Comparison of ENCODE assay signal across 12 cellular contexts in the genomic region with DNA sequence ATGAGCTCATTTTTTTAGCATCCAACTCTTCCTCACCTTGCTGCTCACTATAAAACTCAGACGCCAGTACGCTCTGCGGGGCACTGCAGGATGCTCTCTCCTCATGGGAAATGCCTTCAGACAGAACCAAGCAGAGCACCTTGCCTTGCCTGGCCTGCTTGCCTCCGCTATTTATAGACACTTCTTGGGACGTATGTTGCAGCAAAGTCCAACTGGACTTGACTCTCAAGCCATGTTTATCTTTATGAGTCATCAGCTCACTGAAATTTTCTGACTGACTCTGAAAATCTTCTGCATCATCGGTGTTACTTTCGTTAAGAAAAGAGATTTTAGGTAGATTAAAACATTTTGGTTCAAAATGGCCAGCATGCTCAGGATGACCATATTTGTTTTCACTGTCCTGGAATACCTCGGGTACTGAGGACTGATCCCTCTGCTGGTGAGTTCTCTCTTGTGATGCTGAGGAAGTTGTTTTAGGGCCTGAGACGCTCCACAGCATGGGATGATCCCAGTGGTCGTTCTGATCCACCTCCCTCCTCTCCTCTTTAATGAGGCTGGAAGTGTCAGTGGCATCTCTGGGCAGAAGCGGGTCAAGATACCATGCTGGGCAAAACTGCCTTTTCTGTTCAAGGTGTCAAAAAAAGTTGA.
DNase-seq lines count a peak whose midpoint lies in the region; ATAC-seq and TF ChIP-seq lines count a peak whose summit lies in the region.
"Had no signal": no experiment of that assay in that cellular context is flagged by ENCODE, and none has a peak within 500 bp of the region (broad histone marks: within the 10 kb centered on the region; RNA-seq: fewer than 3 reads in every experiment).

No MANE protein-coding gene starts in this region.

- no peak for ATAC-seq in HG02938 (IDR thresholded peaks at IDR 0.05; ENCODE audit: unreplicated experiment)
- no peak for ATAC-seq in HG02678 (IDR thresholded peaks at IDR 0.05; ENCODE audit: unreplicated experiment)

- H3K4me3 ChIP-seq in AG04450 (ENCODE audit: low read depth, low read length) (no peak overlapping the region), epithelial cell of proximal tubule (ENCODE audit: low read depth, low read length) (no peak overlapping the region), mesendoderm (ENCODE audit: low read length) (no peak overlapping the region)

- CTCF ChIA-PET in AG04450 (lab: Charles Lee) = no interaction called here

- H3K4me1 Mint-ChIP-seq in immature natural killer cell = no peaks in the 10 kb centered on the region
- H3K4me1 Mint-ChIP-seq: activated naive CD8-positive, alpha-beta T cell treated with anti-CD3 and anti-CD28 coated beads, Interleukin-2, amount 10 ng/mL, durations not matched to agents 7 days and 5 days had no signal

- POLR2A ChIA-PET in AG04450 (lab: Yijun Ruan, JAX) = no interaction called here

- no peaks in the 10 kb centered on the region for H3K4me1 ChIP-seq in mesendoderm (ENCODE audit: control insufficient read depth, low read depth, low read length)

- H3K36me3 ChIP-seq in mesendoderm (ENCODE audit: control insufficient read depth, insufficient read depth, low read length) = no peaks in the 10 kb centered on the region

- H3K27ac ChIP-seq in AG04450 (ENCODE audit: low read depth, low read length) = no peak overlapping the region
- H3K27ac ChIP-seq in mesendoderm (ENCODE audit: low read depth, low read length) = no peak overlapping the region

- H3K27me3 ChIP-seq in AG04450 (ENCODE audit: control insufficient read depth, insufficient read depth, low read length) = no peaks in the 10 kb centered on the region
- H3K27me3 ChIP-seq in mesendoderm (ENCODE audit: insufficient read depth, low read length, poor library complexity) = no peaks in the 10 kb centered on the region

- H3K36me3 Mint-ChIP-seq in immature natural killer cell = peaks cover 29 to 65% (median 51%) of the 10 kb centered on the region in 3 donors
- H3K36me3 Mint-ChIP-seq: activated naive CD8-positive, alpha-beta T cell treated with anti-CD3 and anti-CD28 coated beads, Interleukin-2, amount 10 ng/mL, durations not matched to agents 7 days and 5 days had no signal

- no peak overlapping the region for H3K4me3 Mint-ChIP-seq in immature natural killer cell
- H3K4me3 Mint-ChIP-seq: activated naive CD8-positive, alpha-beta T cell treated with anti-CD3 and anti-CD28 coated beads, Interleukin-2, amount 10 ng/mL, durations not matched to agents 7 days and 5 days had no signal

- H3K4me2 ChIP-seq in mesendoderm (ENCODE audit: low read length) = no peak overlapping the region

- H3K27ac Mint-ChIP-seq in immature natural killer cell = no peak overlapping the region
- H3K27ac Mint-ChIP-seq: activated naive CD8-positive, alpha-beta T cell treated with anti-CD3 and anti-CD28 coated beads, Interleukin-2, amount 10 ng/mL, durations not matched to agents 7 days and 5 days had no signal

- no peak overlapping the region for H2AK5ac ChIP-seq in mesendoderm (ENCODE audit: low read length)

- no peak overlapping the region for H3K9ac ChIP-seq in mesendoderm (ENCODE audit: low read length)

- no peak overlapping the region for H4K5ac ChIP-seq in mesendoderm (ENCODE audit: low read length)

- no peaks in the 10 kb centered on the region for H3K9me3 Mint-ChIP-seq in immature natural killer cell
- H3K9me3 Mint-ChIP-seq: activated naive CD8-positive, alpha-beta T cell treated with anti-CD3 and anti-CD28 coated beads, Interleukin-2, amount 10 ng/mL, durations not matched to agents 7 days and 5 days had no signal

- no peak overlapping the region for H2BK5ac ChIP-seq in mesendoderm (ENCODE audit: low read length)

- H3K79me2 ChIP-seq in mesendoderm (ENCODE audit: control insufficient read depth, insufficient read depth, low read length) = no peaks in the 10 kb centered on the region

- H2BK120ac ChIP-seq in mesendoderm (ENCODE audit: low read depth, low read length) = no peak overlapping the region

- no peak overlapping the region for H3K4ac ChIP-seq in mesendoderm (ENCODE audit: low read depth, low read length)

- H3K79me1 ChIP-seq in mesendoderm (ENCODE audit: low read length) = no peaks in the 10 kb centered on the region

- no peak overlapping the region for H3K18ac ChIP-seq in mesendoderm (ENCODE audit: low read length)

- H4K8ac ChIP-seq in mesendoderm (ENCODE audit: low read depth, low read length) = no peak overlapping the region

- DNase-seq in AG04450 (ENCODE audit: low read depth, low spot score) (peak; percentile 32), M059J (ENCODE audit: low read depth) (peak; percentile 49), epithelial cell of proximal tubule (ENCODE audit: low read depth) (no peak), mesendoderm (peak; percentile 13), putamen (ENCODE audit: low spot score) (no peak), immature natural killer cell (no peak)
- DNase-seq: activated CD8-positive, alpha-beta memory T cell treated with anti-CD3 and anti-CD28 coated beads, Interleukin-2, amount 50 U/mL, for 48 hours; activated naive CD8-positive, alpha-beta T cell treated with anti-CD3 and anti-CD28 coated beads, Interleukin-2, amount 10 ng/mL, durations not matched to agents 7 days and 5 days; hypothalamus; MV-4-11 had no signal

- no peak overlapping the region for H2BK15ac ChIP-seq in mesendoderm (replicated peaks; ENCODE audit: low read depth)

- H3K9me3 ChIP-seq in AG04450 (ENCODE audit: control insufficient read depth, insufficient read depth, low read length) = no peaks in the 10 kb centered on the region

- WGBS in mesendoderm (ENCODE audit: extremely low coverage, insufficient coverage, low lambda C conversion rate) = no CpG with 5 or more reads among the region's 11 CpGs

- no peaks in the 10 kb centered on the region for H3K27me3 Mint-ChIP-seq in immature natural killer cell (ENCODE audit: low read depth in 3 of 3)
- H3K27me3 Mint-ChIP-seq: activated naive CD8-positive, alpha-beta T cell treated with anti-CD3 and anti-CD28 coated beads, Interleukin-2, amount 10 ng/mL, durations not matched to agents 7 days and 5 days had no signal

- TF ChIP-seq CTCF in AG04450 (IDR thresholded peaks at IDR 0.05; ENCODE audit: low read depth, low read length) = no peak
- TF ChIP-seq CTCF in epithelial cell of proximal tubule (conservative IDR thresholded peaks at IDR 0.05; ENCODE audit: low read depth, low read length) = peak; percentile 11

- H3K23ac ChIP-seq in mesendoderm (ENCODE audit: low read length) = no peak overlapping the region

- no peak overlapping the region for H3K56ac ChIP-seq in mesendoderm (ENCODE audit: low read length)

Comparison
In these comparisons a context has a peak if more than half of its experiments do, and no peak if none do; other contexts are left out.
1. DNase-seq: peak in AG04450 (single experiment), M059J (single experiment) and mesendoderm (single experiment); none in epithelial cell of proximal tubule (single experiment), putamen (single experiment) and immature natural killer cell (0 of 3).